12 cellular contexts compared by ENCODE assay signal in the genomic region with DNA sequence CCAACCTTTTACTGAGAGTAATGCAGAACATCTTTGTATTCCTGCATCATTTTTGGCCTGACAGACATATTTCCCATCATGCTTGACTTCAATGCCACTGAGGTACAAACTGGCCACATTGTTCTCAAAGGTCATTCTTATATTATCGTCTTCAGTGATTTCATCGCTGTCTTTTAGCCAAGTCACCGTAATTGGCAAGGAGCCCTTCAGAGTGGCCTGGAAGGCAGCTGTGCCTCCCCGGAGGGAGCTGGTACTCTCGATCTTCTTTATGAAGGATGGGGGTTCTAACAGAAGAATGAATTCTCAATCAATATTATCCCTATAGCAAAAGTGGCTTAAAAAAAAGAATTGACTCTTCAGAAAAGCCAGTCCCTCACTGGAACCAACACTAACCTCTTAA.
A peak's percentile ranks its signal among the peaks of the same experiment; 100 is the strongest.
DNase-seq lines count a peak whose midpoint lies in the region; ATAC-seq and TF ChIP-seq lines count a peak whose summit lies in the region.
"Had no signal": no experiment of that assay in that cellular context is flagged by ENCODE, and none has a peak within 500 bp of the region (broad histone marks: within the 10 kb centered on the region; RNA-seq: fewer than 3 reads in every experiment).

No MANE protein-coding gene starts in this region.

- H3K4me1 ChIP-seq in heart left ventricle (peaks cover 0 to 83% (median 33%) of the 10 kb centered on the region in 12 donors), gastrocnemius medialis (peaks cover 69 to 77% of the 10 kb centered on the region in 2 donors)
- H3K4me1 ChIP-seq: HAP-1 had no signal

- TF ChIP-seq POLR2A in heart left ventricle (IDR thresholded peaks at IDR 0.05) = no peak
- TF ChIP-seq POLR2A in gastrocnemius medialis (IDR thresholded peaks at IDR 0.05) = no peak

- no peaks in the 10 kb centered on the region for H3K27me3 ChIP-seq in heart left ventricle
- no peaks in the 10 kb centered on the region for H3K27me3 ChIP-seq in gastrocnemius medialis
- H3K27me3 ChIP-seq: BLaER1 treated with 17β-estradiol and CSF1 and Interleukin-3, amounts not matched to agents 10 nM and 100 nM had no signal

- intact Hi-C loops in heart left ventricle (cut with DNase I) = no loop called here
- intact Hi-C loops in cardiac septum (cut with DNase I) = no loop called here
- intact Hi-C loops in gastrocnemius medialis (cut with DNase I; ENCODE audit: low total_unique reads) = loop anchor here (5.0 kb wide), 2 partner anchors 41 to 71 kb away; no protein-coding TSS in a partner anchor

- H3K4me3 ChIP-seq in heart left ventricle = no peak overlapping the region
- no peak overlapping the region for H3K4me3 ChIP-seq in gastrocnemius medialis
- H3K4me3 ChIP-seq: BLaER1 treated with 17β-estradiol and CSF1 and Interleukin-3, amounts not matched to agents 10 nM and 100 nM; HAP-1 had no signal

- peaks cover 0 to 100% (median 32%) of the 10 kb centered on the region in 9 donors for H3K36me3 ChIP-seq in heart left ventricle
- peaks cover 4 to 100% of the 10 kb centered on the region in 2 donors for H3K36me3 ChIP-seq in gastrocnemius medialis
- H3K36me3 ChIP-seq: BLaER1 treated with 17β-estradiol and CSF1 and Interleukin-3, amounts not matched to agents 10 nM and 100 nM; HAP-1 had no signal

- no peak for TF ChIP-seq CTCF in heart left ventricle (IDR thresholded peaks at IDR 0.05)
- TF ChIP-seq CTCF in gastrocnemius medialis (IDR thresholded peaks at IDR 0.05 in 4 of 5, conservative IDR thresholded peaks at IDR 0.05 in 1 of 5) = no peak

- DNase-seq in heart left ventricle = peak in 2 of 5 donors; percentile 28 to 52
- DNase-seq in cardiac septum (ENCODE audit: low spot score) = no peak
- no peak for DNase-seq in memory B cell (ENCODE audit: low spot score in 2 of 2)
- DNase-seq in gastrocnemius medialis = peak in 1 of 2 donors; percentile 64
- no peak for DNase-seq in SW480 (ENCODE audit: low spot score)
- no peak for DNase-seq in stimulated activated naive CD4-positive, alpha-beta T cell treated with Interleukin-2 at 50 U/mL for 16 hours (lab: John Stamatoyannopoulos, UW)
- DNase-seq: ACHN; CD4-positive, CD25-positive, alpha-beta regulatory T cell; DMS53 had no signal

- H3K4me3 Mint-ChIP-seq in memory B cell = no peak overlapping the region
- H3K4me3 Mint-ChIP-seq: CD4-positive, CD25-positive, alpha-beta regulatory T cell had no signal

- peaks cover 42% of the 10 kb centered on the region for H3K36me3 Mint-ChIP-seq in memory B cell

- H3K27me3 Mint-ChIP-seq in memory B cell = no peaks in the 10 kb centered on the region
- H3K27me3 Mint-ChIP-seq: CD4-positive, CD25-positive, alpha-beta regulatory T cell had no signal

- peak overlapping the region in 7 of 12 donors; percentile 20 to 74 (median 47) for H3K27ac ChIP-seq in heart left ventricle
- H3K27ac ChIP-seq in gastrocnemius medialis = peak overlapping the region; percentile 61 to 79 (median 70)
- H3K27ac ChIP-seq: BLaER1 treated with 17β-estradiol and CSF1 and Interleukin-3, amounts not matched to agents 10 nM and 100 nM had no signal

- in situ Hi-C loops in gastrocnemius medialis (cut with MboI; ENCODE audit: low sequenced_read_pairs in 4 of 4) = no loop called here

- ATAC-seq in heart left ventricle (peak; percentile 20 to 63 (median 38)), memory B cell (ENCODE audit: low read depth) (no peak), gastrocnemius medialis (peak; percentile 37 to 51), HG02885 (IDR thresholded peaks at IDR 0.05; ENCODE audit: poor library complexity, unreplicated experiment) (no peak)

- no peaks in the 10 kb centered on the region for H3K9me3 Mint-ChIP-seq in memory B cell
- H3K9me3 Mint-ChIP-seq: CD4-positive, CD25-positive, alpha-beta regulatory T cell had no signal

- no peaks in the 10 kb centered on the region for H3K9me3 ChIP-seq in heart left ventricle
- H3K9me3 ChIP-seq in gastrocnemius medialis = no peaks in the 10 kb centered on the region
- H3K9me3 ChIP-seq: BLaER1 treated with 17β-estradiol and CSF1 and Interleukin-3, amounts not matched to agents 10 nM and 100 nM; HAP-1 had no signal

- H3K4me1 Mint-ChIP-seq in memory B cell = no peaks in the 10 kb centered on the region

- H3K27ac Mint-ChIP-seq in memory B cell = peak overlapping the region; percentile 20
- H3K27ac Mint-ChIP-seq: CD4-positive, CD25-positive, alpha-beta regulatory T cell had no signal

- 49 to 66% (median 57%) methylated on average over 5 of the region's 5 CpGs for WGBS in heart left ventricle, 4 donors

Comparison
In these comparisons a context has a peak if more than half of its experiments do, and no peak if none do; other contexts are left out.
1. ATAC-seq: peak in heart left ventricle (4 of 4) and gastrocnemius medialis (2 of 2); none in memory B cell (single experiment) and HG02885 (single experiment).